Comparison of ENCODE assay signal across 1 cellular context in genomic region chr20:46520976-46521579, GRCh38.
TF ChIP-seq lines count a peak whose summit lies in the region.

No MANE protein-coding gene starts in this region.

TF ChIP-seq in HepG2, 621 proteins besides CTCF, POLR2A, EP300 and RAD21 (continued from another document and continues in another):
- no peak for TF ChIP-seq ZNF530 (CRISPR knock-in tag; IDR thresholded peaks at IDR 0.05; ENCODE audit: low read depth)
- no peak for TF ChIP-seq ZNF816 (CRISPR knock-in tag; IDR thresholded peaks at IDR 0.05; ENCODE audit: borderline replicate concordance)
- no peak for TF ChIP-seq TP53 (CRISPR knock-in tag; conservative IDR thresholded peaks at IDR 0.05)
- TF ChIP-seq ZSCAN30 (CRISPR knock-in tag; IDR thresholded peaks at IDR 0.05), result no peak
- TF ChIP-seq SP140L (CRISPR knock-in tag; IDR thresholded peaks at IDR 0.05; ENCODE audit: borderline replicate concordance), result no peak
- TF ChIP-seq ZNF382 (CRISPR knock-in tag; IDR thresholded peaks at IDR 0.05; ENCODE audit: borderline replicate concordance), result no peak
- TF ChIP-seq ZFP36L2 (CRISPR knock-in tag; IDR thresholded peaks at IDR 0.05), result no peak
- TF ChIP-seq ZNF768 (CRISPR knock-in tag; IDR thresholded peaks at IDR 0.05), result no peak
- no peak for TF ChIP-seq ZSCAN20 (CRISPR knock-in tag; IDR thresholded peaks at IDR 0.05; ENCODE audit: borderline replicate concordance)
- TF ChIP-seq KDM6A (CRISPR knock-in tag; IDR thresholded peaks at IDR 0.05; ENCODE audit: low read depth), result no peak
- TF ChIP-seq, protein P1, sequence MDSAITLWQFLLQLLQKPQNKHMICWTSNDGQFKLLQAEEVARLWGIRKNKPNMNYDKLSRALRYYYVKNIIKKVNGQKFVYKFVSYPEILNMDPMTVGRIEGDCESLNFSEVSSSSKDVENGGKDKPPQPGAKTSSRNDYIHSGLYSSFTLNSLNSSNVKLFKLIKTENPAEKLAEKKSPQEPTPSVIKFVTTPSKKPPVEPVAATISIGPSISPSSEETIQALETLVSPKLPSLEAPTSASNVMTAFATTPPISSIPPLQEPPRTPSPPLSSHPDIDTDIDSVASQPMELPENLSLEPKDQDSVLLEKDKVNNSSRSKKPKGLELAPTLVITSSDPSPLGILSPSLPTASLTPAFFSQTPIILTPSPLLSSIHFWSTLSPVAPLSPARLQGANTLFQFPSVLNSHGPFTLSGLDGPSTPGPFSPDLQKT (CRISPR knock-in tag; IDR thresholded peaks at IDR 0.05; ENCODE audit: borderline replicate concordance), result no peak
- no peak; the same call in 1 of the 2 replicates for TF ChIP-seq SALL1 (CRISPR knock-in tag; IDR thresholded peaks at IDR 0.05)
- TF ChIP-seq ZFP36 (IDR thresholded peaks at IDR 0.05; ENCODE audit: borderline replicate concordance, low read depth, low read length, partially characterized antibody), result no peak
- no peak for TF ChIP-seq ZBTB34 (CRISPR knock-in tag; IDR thresholded peaks at IDR 0.05)
- no peak for TF ChIP-seq ZSCAN29 (CRISPR knock-in tag; conservative IDR thresholded peaks at IDR 0.05)
- TF ChIP-seq, protein P2, sequence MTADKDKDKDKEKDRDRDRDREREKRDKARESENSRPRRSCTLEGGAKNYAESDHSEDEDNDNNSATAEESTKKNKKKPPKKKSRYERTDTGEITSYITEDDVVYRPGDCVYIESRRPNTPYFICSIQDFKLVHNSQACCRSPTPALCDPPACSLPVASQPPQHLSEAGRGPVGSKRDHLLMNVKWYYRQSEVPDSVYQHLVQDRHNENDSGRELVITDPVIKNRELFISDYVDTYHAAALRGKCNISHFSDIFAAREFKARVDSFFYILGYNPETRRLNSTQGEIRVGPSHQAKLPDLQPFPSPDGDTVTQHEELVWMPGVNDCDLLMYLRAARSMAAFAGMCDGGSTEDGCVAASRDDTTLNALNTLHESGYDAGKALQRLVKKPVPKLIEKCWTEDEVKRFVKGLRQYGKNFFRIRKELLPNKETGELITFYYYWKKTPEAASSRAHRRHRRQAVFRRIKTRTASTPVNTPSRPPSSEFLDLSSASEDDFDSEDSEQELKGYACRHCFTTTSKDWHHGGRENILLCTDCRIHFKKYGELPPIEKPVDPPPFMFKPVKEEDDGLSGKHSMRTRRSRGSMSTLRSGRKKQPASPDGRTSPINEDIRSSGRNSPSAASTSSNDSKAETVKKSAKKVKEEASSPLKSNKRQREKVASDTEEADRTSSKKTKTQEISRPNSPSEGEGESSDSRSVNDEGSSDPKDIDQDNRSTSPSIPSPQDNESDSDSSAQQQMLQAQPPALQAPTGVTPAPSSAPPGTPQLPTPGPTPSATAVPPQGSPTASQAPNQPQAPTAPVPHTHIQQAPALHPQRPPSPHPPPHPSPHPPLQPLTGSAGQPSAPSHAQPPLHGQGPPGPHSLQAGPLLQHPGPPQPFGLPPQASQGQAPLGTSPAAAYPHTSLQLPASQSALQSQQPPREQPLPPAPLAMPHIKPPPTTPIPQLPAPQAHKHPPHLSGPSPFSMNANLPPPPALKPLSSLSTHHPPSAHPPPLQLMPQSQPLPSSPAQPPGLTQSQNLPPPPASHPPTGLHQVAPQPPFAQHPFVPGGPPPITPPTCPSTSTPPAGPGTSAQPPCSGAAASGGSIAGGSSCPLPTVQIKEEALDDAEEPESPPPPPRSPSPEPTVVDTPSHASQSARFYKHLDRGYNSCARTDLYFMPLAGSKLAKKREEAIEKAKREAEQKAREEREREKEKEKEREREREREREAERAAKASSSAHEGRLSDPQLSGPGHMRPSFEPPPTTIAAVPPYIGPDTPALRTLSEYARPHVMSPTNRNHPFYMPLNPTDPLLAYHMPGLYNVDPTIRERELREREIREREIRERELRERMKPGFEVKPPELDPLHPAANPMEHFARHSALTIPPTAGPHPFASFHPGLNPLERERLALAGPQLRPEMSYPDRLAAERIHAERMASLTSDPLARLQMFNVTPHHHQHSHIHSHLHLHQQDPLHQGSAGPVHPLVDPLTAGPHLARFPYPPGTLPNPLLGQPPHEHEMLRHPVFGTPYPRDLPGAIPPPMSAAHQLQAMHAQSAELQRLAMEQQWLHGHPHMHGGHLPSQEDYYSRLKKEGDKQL (CRISPR knock-in tag; IDR thresholded peaks at IDR 0.05; ENCODE audit: low read depth), result no peak
- peak; percentile 61; the same call in 1 of the 2 replicates for TF ChIP-seq ZBTB25 (CRISPR knock-in tag; IDR thresholded peaks at IDR 0.05)
- TF ChIP-seq SOX6 (IDR thresholded peaks at IDR 0.05), result no peak
- peak; percentile 53 for TF ChIP-seq SOX6 (CRISPR knock-in tag; IDR thresholded peaks at IDR 0.05)
- TF ChIP-seq, protein P3, sequence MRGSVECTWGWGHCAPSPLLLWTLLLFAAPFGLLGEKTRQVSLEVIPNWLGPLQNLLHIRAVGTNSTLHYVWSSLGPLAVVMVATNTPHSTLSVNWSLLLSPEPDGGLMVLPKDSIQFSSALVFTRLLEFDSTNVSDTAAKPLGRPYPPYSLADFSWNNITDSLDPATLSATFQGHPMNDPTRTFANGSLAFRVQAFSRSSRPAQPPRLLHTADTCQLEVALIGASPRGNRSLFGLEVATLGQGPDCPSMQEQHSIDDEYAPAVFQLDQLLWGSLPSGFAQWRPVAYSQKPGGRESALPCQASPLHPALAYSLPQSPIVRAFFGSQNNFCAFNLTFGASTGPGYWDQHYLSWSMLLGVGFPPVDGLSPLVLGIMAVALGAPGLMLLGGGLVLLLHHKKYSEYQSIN (CRISPR knock-in tag; IDR thresholded peaks at IDR 0.05; ENCODE audit: borderline replicate concordance), result no peak
- no peak for TF ChIP-seq JUNB (CRISPR knock-in tag; IDR thresholded peaks at IDR 0.05; ENCODE audit: borderline replicate concordance)
- TF ChIP-seq ZHX1 (CRISPR knock-in tag; IDR thresholded peaks at IDR 0.05; ENCODE audit: low read depth), result no peak
- no peak for TF ChIP-seq ZNF619 (CRISPR knock-in tag; IDR thresholded peaks at IDR 0.05)
- TF ChIP-seq, protein P4, sequence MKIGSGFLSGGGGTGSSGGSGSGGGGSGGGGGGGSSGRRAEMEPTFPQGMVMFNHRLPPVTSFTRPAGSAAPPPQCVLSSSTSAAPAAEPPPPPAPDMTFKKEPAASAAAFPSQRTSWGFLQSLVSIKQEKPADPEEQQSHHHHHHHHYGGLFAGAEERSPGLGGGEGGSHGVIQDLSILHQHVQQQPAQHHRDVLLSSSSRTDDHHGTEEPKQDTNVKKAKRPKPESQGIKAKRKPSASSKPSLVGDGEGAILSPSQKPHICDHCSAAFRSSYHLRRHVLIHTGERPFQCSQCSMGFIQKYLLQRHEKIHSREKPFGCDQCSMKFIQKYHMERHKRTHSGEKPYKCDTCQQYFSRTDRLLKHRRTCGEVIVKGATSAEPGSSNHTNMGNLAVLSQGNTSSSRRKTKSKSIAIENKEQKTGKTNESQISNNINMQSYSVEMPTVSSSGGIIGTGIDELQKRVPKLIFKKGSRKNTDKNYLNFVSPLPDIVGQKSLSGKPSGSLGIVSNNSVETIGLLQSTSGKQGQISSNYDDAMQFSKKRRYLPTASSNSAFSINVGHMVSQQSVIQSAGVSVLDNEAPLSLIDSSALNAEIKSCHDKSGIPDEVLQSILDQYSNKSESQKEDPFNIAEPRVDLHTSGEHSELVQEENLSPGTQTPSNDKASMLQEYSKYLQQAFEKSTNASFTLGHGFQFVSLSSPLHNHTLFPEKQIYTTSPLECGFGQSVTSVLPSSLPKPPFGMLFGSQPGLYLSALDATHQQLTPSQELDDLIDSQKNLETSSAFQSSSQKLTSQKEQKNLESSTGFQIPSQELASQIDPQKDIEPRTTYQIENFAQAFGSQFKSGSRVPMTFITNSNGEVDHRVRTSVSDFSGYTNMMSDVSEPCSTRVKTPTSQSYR (CRISPR knock-in tag; IDR thresholded peaks at IDR 0.05; ENCODE audit: borderline replicate concordance), result no peak
- no peak for TF ChIP-seq ZFYVE20 (CRISPR knock-in tag; IDR thresholded peaks at IDR 0.05; ENCODE audit: borderline replicate concordance, low read depth)
- TF ChIP-seq ZNF430 (CRISPR knock-in tag; IDR thresholded peaks at IDR 0.05), result no peak
- no peak for TF ChIP-seq MAZ (IDR thresholded peaks at IDR 0.05; ENCODE audit: borderline replicate concordance, low read depth, low read length)
- TF ChIP-seq MAZ (CRISPR knock-in tag; IDR thresholded peaks at IDR 0.05; ENCODE audit: low read depth), result 0 out of 2 replicates have a peak, but pooled peaks have one; percentile 37
- TF ChIP-seq TBX3 (IDR thresholded peaks at IDR 0.05; ENCODE audit: borderline replicate concordance), result no peak
- no peak for TF ChIP-seq ZNF546 (CRISPR knock-in tag; conservative IDR thresholded peaks at IDR 0.05)
- TF ChIP-seq NKX3-1 (CRISPR knock-in tag; IDR thresholded peaks at IDR 0.05), result no peak
- no peak for TF ChIP-seq PHF21A (CRISPR knock-in tag; IDR thresholded peaks at IDR 0.05)
- TF ChIP-seq, protein P5, sequence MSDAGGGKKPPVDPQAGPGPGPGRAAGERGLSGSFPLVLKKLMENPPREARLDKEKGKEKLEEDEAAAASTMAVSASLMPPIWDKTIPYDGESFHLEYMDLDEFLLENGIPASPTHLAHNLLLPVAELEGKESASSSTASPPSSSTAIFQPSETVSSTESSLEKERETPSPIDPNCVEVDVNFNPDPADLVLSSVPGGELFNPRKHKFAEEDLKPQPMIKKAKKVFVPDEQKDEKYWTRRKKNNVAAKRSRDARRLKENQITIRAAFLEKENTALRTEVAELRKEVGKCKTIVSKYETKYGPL (CRISPR knock-in tag; IDR thresholded peaks at IDR 0.05), result no peak
- TF ChIP-seq NFIB (CRISPR knock-in tag; IDR thresholded peaks at IDR 0.05; ENCODE audit: borderline replicate concordance), result no peak
- no peak for TF ChIP-seq AGO2 (optimal IDR thresholded peaks at IDR 0.05; ENCODE audit: low read depth, low read length)
- no peak for TF ChIP-seq FOXM1 (CRISPR knock-in tag; IDR thresholded peaks at IDR 0.05)
- TF ChIP-seq CHD4 (IDR thresholded peaks at IDR 0.05; ENCODE audit: borderline replicate concordance, low read length), result no peak
- TF ChIP-seq HMG20B (CRISPR knock-in tag; conservative IDR thresholded peaks at IDR 0.05), result no peak
- TF ChIP-seq ATM (IDR thresholded peaks at IDR 0.05; ENCODE audit: borderline replicate concordance), result no peak
- TF ChIP-seq ZNF331 (CRISPR knock-in tag; IDR thresholded peaks at IDR 0.05), result peak; percentile 67; the same call in 1 of the 2 replicates
- peak; percentile 74 for TF ChIP-seq BHLHE40 (IDR thresholded peaks at IDR 0.05; ENCODE audit: low read length)
- TF ChIP-seq SETDB1 (CRISPR knock-in tag; IDR thresholded peaks at IDR 0.05; ENCODE audit: borderline replicate concordance), result no peak
- TF ChIP-seq RXRA (CRISPR knock-in tag; IDR thresholded peaks at IDR 0.05), result peak; percentile 34; the same call in 1 of the 2 replicates
- no peak for TF ChIP-seq ZNF264 (CRISPR knock-in tag; IDR thresholded peaks at IDR 0.05)
- no peak for TF ChIP-seq ZNF20 (CRISPR knock-in tag; IDR thresholded peaks at IDR 0.05)
- no peak for TF ChIP-seq ZNF274 (CRISPR knock-in tag; IDR thresholded peaks at IDR 0.05)
- TF ChIP-seq, protein P6, sequence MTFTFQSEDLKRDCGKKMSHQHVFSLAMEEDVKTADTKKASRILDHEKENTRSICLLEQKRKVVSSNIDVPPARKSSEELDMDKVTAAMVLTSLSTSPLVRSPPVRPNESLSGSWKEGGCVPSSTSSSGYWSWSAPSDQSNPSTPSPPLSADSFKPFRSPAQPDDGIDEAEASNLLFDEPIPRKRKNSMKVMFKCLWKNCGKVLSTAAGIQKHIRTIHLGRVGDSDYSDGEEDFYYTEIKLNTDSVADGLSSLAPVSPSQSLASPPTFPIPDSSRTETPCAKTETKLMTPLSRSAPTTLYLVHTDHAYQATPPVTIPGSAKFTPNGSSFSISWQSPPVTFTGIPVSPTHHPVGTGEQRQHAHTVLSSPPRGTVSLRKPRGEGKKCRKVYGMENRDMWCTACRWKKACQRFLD (CRISPR knock-in tag; IDR thresholded peaks at IDR 0.05; ENCODE audit: borderline replicate concordance), result no peak
- no peak for TF ChIP-seq ARNT2 (CRISPR knock-in tag; IDR thresholded peaks at IDR 0.05; ENCODE audit: low read depth)
- no peak for TF ChIP-seq POLR2AphosphoS2 (IDR thresholded peaks at IDR 0.05; ENCODE audit: low read depth, low read length)
- TF ChIP-seq ZNF570 (CRISPR knock-in tag; IDR thresholded peaks at IDR 0.05; ENCODE audit: borderline replicate concordance), result no peak
- no peak for TF ChIP-seq ZNF10 (CRISPR knock-in tag; IDR thresholded peaks at IDR 0.05; ENCODE audit: borderline replicate concordance, low read depth)
- TF ChIP-seq ZMAT3 (CRISPR knock-in tag; conservative IDR thresholded peaks at IDR 0.05), result no peak
- no peak for TF ChIP-seq ZNF326 (CRISPR knock-in tag; IDR thresholded peaks at IDR 0.05; ENCODE audit: borderline replicate concordance)
